ENCODE assay signal across 22 cellular contexts in the genomic region with DNA sequence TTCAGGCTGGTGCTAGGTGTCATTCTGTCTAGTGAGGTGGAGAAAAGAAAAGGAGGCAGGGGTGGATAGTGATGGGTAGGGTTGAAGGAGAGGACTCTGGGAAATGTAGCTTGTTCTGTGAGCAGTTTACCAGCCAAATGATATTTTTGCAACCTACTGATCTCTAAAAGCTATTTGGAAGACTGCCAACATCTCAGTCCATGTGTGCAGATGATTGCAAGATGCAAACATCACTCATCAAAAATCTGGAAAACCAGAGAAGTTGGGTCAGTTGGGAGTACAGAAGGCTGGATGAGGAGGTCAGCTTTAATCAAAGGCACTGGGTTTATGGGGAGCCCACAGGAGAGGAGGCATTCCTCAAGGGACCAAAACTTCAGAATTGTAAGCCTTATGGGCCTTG.
DNase-seq lines count a peak whose midpoint lies in the region; TF ChIP-seq lines count a peak whose summit lies in the region.
"Had no signal": no experiment of that assay in that cellular context is flagged by ENCODE, and none has a peak within 500 bp of the region (broad histone marks: within the 10 kb centered on the region; RNA-seq: fewer than 3 reads in every experiment).

No MANE protein-coding gene starts in this region.

- TF ChIP-seq CTCF in nephron progenitor cell (IDR thresholded peaks at IDR 0.05) = no peak

- H3K27me3 Mint-ChIP-seq in nephron progenitor cell (ENCODE audit: low read depth, poor library complexity) = peaks cover 2% of the 10 kb centered on the region

- peak overlapping the region; percentile 73 for H3K27ac Mint-ChIP-seq in nephron progenitor cell
- H3K27ac Mint-ChIP-seq: CD4-positive, alpha-beta memory T cell had no signal

- H3K4me3 Mint-ChIP-seq in nephron progenitor cell = no peak overlapping the region
- H3K4me3 Mint-ChIP-seq: CD4-positive, alpha-beta memory T cell had no signal

- H3K4me1 Mint-ChIP-seq in nephron progenitor cell = peaks cover 7% of the 10 kb centered on the region
- H3K4me1 Mint-ChIP-seq: CD4-positive, alpha-beta memory T cell had no signal

- no peaks in the 10 kb centered on the region for H3K36me3 Mint-ChIP-seq in nephron progenitor cell (ENCODE audit: low read depth)
- H3K36me3 Mint-ChIP-seq: CD4-positive, alpha-beta memory T cell had no signal

- DNase-seq in DMS 273 (lab: John Stamatoyannopoulos, UW; ENCODE audit: unreplicated experiment) (peak; percentile 13), DMS 273 treated with DMSO at 0.1 percent for 48 hours (lab: John Stamatoyannopoulos, UW) (no peak), NCI-H446 treated with DMSO at 0.1 percent for 48 hours (lab: John Stamatoyannopoulos, UW) (peak; percentile 2), ecto neural progenitor cell (ENCODE audit: low spot score) (peak; percentile 14), nephron progenitor cell (no peak), D341Med (ENCODE audit: low spot score) (no peak), hippocampal formation (lab: John Stamatoyannopoulos, UW) (no peak)
- no peak for DNase-seq in activated CD8-positive, alpha-beta memory T cell treated with anti-CD3 and anti-CD28 coated beads, Interleukin-2, amount 50 U/mL, for 4 hours
- DNase-seq: ACHN; Caco-2; CD4-positive, alpha-beta memory T cell; DMS53; GDM1; GOT3; HCEC 1CT; MM.1S; NCI-H1048; NCI-H1417 treated with DMSO at 0.1 percent for 48 hours; NCI-H1930; NCI-H226; SHP77 treated with DMSO at 0.1 percent for 48 hours; SW 1271 had no signal

- no peaks in the 10 kb centered on the region for H3K9me3 Mint-ChIP-seq in nephron progenitor cell
- H3K9me3 Mint-ChIP-seq: CD4-positive, alpha-beta memory T cell had no signal

Comparison
In these comparisons a context has a peak if more than half of its experiments do, and no peak if none do; other contexts are left out.
1. DNase-seq: peak in DMS 273 (single experiment), NCI-H446 treated with DMSO at 0.1 percent for 48 hours (single experiment) and ecto neural progenitor cell (single experiment); none in DMS 273 treated with DMSO at 0.1 percent for 48 hours (single experiment), nephron progenitor cell (single experiment), activated CD8-positive, alpha-beta memory T cell treated with anti-CD3 and anti-CD28 coated beads, Interleukin-2, amount 50 U/mL, for 4 hours (single experiment), D341Med (single experiment) and hippocampal formation (0 of 2).